ENCODE assay signal across 9 cellular contexts in the genomic region with DNA sequence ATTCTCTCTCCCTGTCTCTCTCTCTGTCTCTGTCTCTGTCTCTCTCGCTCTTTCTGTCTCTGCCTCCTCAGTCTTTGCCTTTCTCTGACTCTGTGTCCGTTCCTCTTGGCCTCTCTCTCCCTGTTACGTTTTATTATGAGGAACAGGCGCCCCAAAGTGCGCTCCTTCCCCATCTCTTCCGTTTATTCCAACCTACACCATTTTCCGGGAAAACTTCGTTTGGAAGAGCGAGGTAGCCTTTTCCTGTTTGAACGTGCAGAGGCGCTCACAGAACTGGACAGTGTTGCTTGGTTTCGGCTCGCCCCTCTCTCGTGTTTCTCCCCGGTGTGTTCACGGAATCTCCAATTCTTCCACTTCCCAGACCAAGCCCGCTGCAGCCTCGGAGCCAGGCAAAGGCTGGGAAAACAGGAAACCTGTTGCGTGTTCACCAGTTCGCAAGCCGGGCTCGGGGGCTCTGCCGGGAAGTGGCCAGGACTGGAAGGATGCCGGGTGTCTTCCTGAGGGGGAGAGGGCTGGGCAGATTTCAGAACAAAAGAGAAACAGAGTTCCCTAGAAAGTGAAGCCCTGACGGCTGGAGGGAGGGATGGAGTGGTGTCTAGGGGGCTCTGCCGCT. TPM values are rescaled to one million over a fixed set of nuclear protein-coding genes. Genes with fewer than 3 reads are reported as not detected.
DNase-seq lines count a peak whose midpoint lies in the region; ATAC-seq, FAIRE-seq and TF ChIP-seq lines count a peak whose summit lies in the region.
"Had no signal": no experiment of that assay in that cellular context is flagged by ENCODE, and none has a peak within 500 bp of the region (broad histone marks: within the 10 kb centered on the region; RNA-seq: fewer than 3 reads in every experiment).

No MANE protein-coding gene starts in this region.

- ATAC-seq in GM21526 (IDR thresholded peaks at IDR 0.05; ENCODE audit: low FRiP score, unreplicated experiment), result no peak

- H2AFZ ChIP-seq in OCI-LY7 (ENCODE audit: low read length) (no peak overlapping the region), endothelial cell of umbilical vein (ENCODE audit: low read depth, low read length) (peak overlapping the region; percentile 85)

- H3K9ac ChIP-seq in endothelial cell of umbilical vein (replicated peaks; ENCODE audit: extremely low read depth, insufficient read depth, low read length) (peak overlapping the region; percentile 84), mucosa of rectum (ENCODE audit: low read depth in 1 of 2, low read length in 2 of 2) (peak overlapping the region; percentile 34 to 64)

- H3K27ac ChIP-seq in OCI-LY7 (ENCODE audit: low read depth, low read length, poor library complexity, severe bottlenecking) (no peak overlapping the region), endothelial cell of umbilical vein (ENCODE audit: insufficient read depth, low read depth, low read length) (peak overlapping the region; percentile 87), mucosa of rectum (ENCODE audit: low read depth in 2 of 2, low read length in 2 of 2) (peak overlapping the region in 1 of 2 donors; percentile 60)
- H3K27ac ChIP-seq: 22Rv1 had no signal

- FAIRE-seq in endothelial cell of umbilical vein (lab: Jason Lieb, UNC), result peak; percentile 97

- intact Hi-C loops in OCI-LY7 (cut with micrococcal nuclease; ENCODE audit: unreplicated experiment) (no loop called here), endothelial cell of umbilical vein (cut with micrococcal nuclease) (loop anchor here (1.0 kb wide), 3 partner anchors 15 to 58 kb away; no protein-coding TSS in a partner anchor)

- dilution Hi-C loops in endothelial cell of umbilical vein (cut with MboI; ENCODE audit: extremely low pct_ligation_motif_present, low sequenced_read_pairs), result no loop called here

- no peaks in the 10 kb centered on the region for H3K36me3 ChIP-seq in OCI-LY7 (ENCODE audit: insufficient read depth, low read length)
- peaks cover 3% of the 10 kb centered on the region in 2 experiments for H3K36me3 ChIP-seq in endothelial cell of umbilical vein (ENCODE audit: control insufficient read depth in 2 of 2, extremely low read depth in 1 of 2, insufficient read depth in 2 of 2, low read length in 2 of 2)
- no peaks in the 10 kb centered on the region for H3K36me3 ChIP-seq in mucosa of rectum (ENCODE audit: control insufficient read depth in 2 of 2, insufficient read depth in 2 of 2, low read length in 2 of 2)

- BruUV-seq in OCI-LY7 (replicated peaks; lab: Mats Ljungman, UMichigan) (no TSS peak), endothelial cell of umbilical vein (replicated peaks; lab: Mats Ljungman, UMichigan) (TSS peak; percentile 69)

- no peaks in the 10 kb centered on the region for H3K27me3 ChIP-seq in endothelial cell of umbilical vein (ENCODE audit: control insufficient read depth in 2 of 2, insufficient read depth in 2 of 2, low read length in 2 of 2)
- peaks cover 14 to 18% of the 10 kb centered on the region in 2 donors for H3K27me3 ChIP-seq in mucosa of rectum (ENCODE audit: control insufficient read depth in 2 of 2, insufficient read depth in 2 of 2, low read length in 2 of 2)

- no peaks in the 10 kb centered on the region for H3K9me2 ChIP-seq in OCI-LY7 (ENCODE audit: insufficient read depth, low read length)

- H3K4me3 ChIP-seq in OCI-LY7 (ENCODE audit: low read depth, low read length, poor library complexity, severe bottlenecking) (no peak overlapping the region), endothelial cell of umbilical vein (replicated peaks in 1 of 3; ENCODE audit: insufficient read depth in 1 of 3, low read depth in 1 of 3, low read length in 3 of 3) (peak overlapping the region; percentile 80 to 93 (median 91)), mucosa of rectum (ENCODE audit: low read length in 2 of 2) (peak overlapping the region; percentile 65 to 78)

- no peak for TF ChIP-seq POLR2A in endothelial cell of umbilical vein (IDR thresholded peaks at IDR 0.05; ENCODE audit: low read depth, low read length)

- CTCF ChIA-PET in OCI-LY7 (lab: Charles Lee; ENCODE audit: unreplicated experiment), result no interaction called here
- CTCF ChIA-PET in endothelial cell of umbilical vein (lab: Charles Lee), result interaction anchor here (0.6 to 2.1 kb wide), 6 partner anchors 10 to 132 kb away, joined by 3 to 8 read pairs (median 4); no protein-coding TSS in a partner anchor

- DNase-seq in DMS 273 (lab: John Stamatoyannopoulos, UW; ENCODE audit: unreplicated experiment) (peak; percentile 33), DMS 273 treated with DMSO at 0.1 percent for 48 hours (lab: John Stamatoyannopoulos, UW) (no peak), OCI-LY7 (ENCODE audit: low spot score) (no peak), endothelial cell of umbilical vein (ENCODE audit: low read depth, low spot score) (peak; percentile 84), NOMO-1 (lab: John Stamatoyannopoulos, UW; ENCODE audit: unreplicated experiment in 2 of 2) (no peak)
- DNase-seq in stimulated activated naive CD4-positive, alpha-beta T cell treated with Interleukin-2 at 50 U/mL for 16 hours (lab: John Stamatoyannopoulos, UW), result no peak

- H3K4me1 ChIP-seq in OCI-LY7 (ENCODE audit: insufficient read depth, low read length, poor library complexity, severe bottlenecking), result no peaks in the 10 kb centered on the region
- peaks cover 18% of the 10 kb centered on the region for H3K4me1 ChIP-seq in endothelial cell of umbilical vein (ENCODE audit: control insufficient read depth, extremely low read depth, insufficient read depth, low read length)
- H3K4me1 ChIP-seq in mucosa of rectum (ENCODE audit: control insufficient read depth in 2 of 2, insufficient read depth in 2 of 2, low read length in 2 of 2), result peaks cover 8 to 13% of the 10 kb centered on the region in 2 donors

- TF ChIP-seq CTCF in OCI-LY7 (conservative IDR thresholded peaks at IDR 0.05; ENCODE audit: low read length) (no peak), endothelial cell of umbilical vein (IDR thresholded peaks at IDR 0.05; ENCODE audit: extremely low read depth in 1 of 2, insufficient read depth in 1 of 2, low read depth in 1 of 2, low read length in 2 of 2) (no peak)

- H3K79me2 ChIP-seq in OCI-LY7 (ENCODE audit: insufficient read depth, low read depth, low read length) (no peaks in the 10 kb centered on the region), endothelial cell of umbilical vein (ENCODE audit: control insufficient read depth, insufficient read depth, low read length) (peaks cover 27% of the 10 kb centered on the region)

- POLR2A ChIA-PET in OCI-LY7 (lab: Charles Lee), result no interaction called here
- POLR2A ChIA-PET in endothelial cell of umbilical vein (lab: Charles Lee), result no interaction called here

- no peaks in the 10 kb centered on the region for H3K9me1 ChIP-seq in endothelial cell of umbilical vein (replicated peaks; ENCODE audit: control insufficient read depth, extremely low read depth, insufficient read depth, low read length)

- H3K9me3 ChIP-seq in OCI-LY7 (ENCODE audit: low read length) (no peaks in the 10 kb centered on the region), endothelial cell of umbilical vein (replicated peaks; ENCODE audit: control insufficient read depth, insufficient read depth, low read length) (no peaks in the 10 kb centered on the region), mucosa of rectum (ENCODE audit: control insufficient read depth in 2 of 2, low read length in 2 of 2) (no peaks in the 10 kb centered on the region)

- H4K20me1 ChIP-seq in OCI-LY7 (ENCODE audit: insufficient read depth, low read length), result no peaks in the 10 kb centered on the region
- no peaks in the 10 kb centered on the region for H4K20me1 ChIP-seq in endothelial cell of umbilical vein (replicated peaks; ENCODE audit: control insufficient read depth, extremely low read depth, insufficient read depth, low read length)

- peak overlapping the region; percentile 55; the same call in 1 of the 2 replicates for H3K4me2 ChIP-seq in OCI-LY7 (ENCODE audit: low read length)
- peak overlapping the region; percentile 85 for H3K4me2 ChIP-seq in endothelial cell of umbilical vein (ENCODE audit: insufficient read depth, low read length)

TF ChIP-seq in endothelial cell of umbilical vein, 7 proteins besides CTCF, POLR2A, EP300 and RAD21:
- no peak for TF ChIP-seq GATA2 (IDR thresholded peaks at IDR 0.05; ENCODE audit: insufficient read depth, insufficient read length, low read depth, low read length)
- TF ChIP-seq, protein P1, sequence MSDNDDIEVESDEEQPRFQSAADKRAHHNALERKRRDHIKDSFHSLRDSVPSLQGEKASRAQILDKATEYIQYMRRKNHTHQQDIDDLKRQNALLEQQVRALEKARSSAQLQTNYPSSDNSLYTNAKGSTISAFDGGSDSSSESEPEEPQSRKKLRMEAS (IDR thresholded peaks at IDR 0.05; ENCODE audit: insufficient read depth, insufficient read length), result no peak
- TF ChIP-seq JUN (IDR thresholded peaks at IDR 0.05; ENCODE audit: borderline replicate concordance, insufficient read depth, insufficient read length, low read depth), result no peak
- TF ChIP-seq MYC (IDR thresholded peaks at IDR 0.05; ENCODE audit: low read depth, low read length), result no peak
- TF ChIP-seq FOS (IDR thresholded peaks at IDR 0.05; ENCODE audit: borderline replicate concordance, insufficient read depth, low read length), result no peak
- no peak for TF ChIP-seq POLR2AphosphoS5 (IDR thresholded peaks at IDR 0.05; ENCODE audit: insufficient read depth, low read depth, low read length)
- no peak for TF ChIP-seq EZH2 (IDR thresholded peaks at IDR 0.05; ENCODE audit: borderline replicate concordance, low read depth, low read length, severe bottlenecking)
TF ChIP-seq in endothelial cell of umbilical vein: peak in this region for 0.

RNA-seq across cellular contexts. Expression of a gene that starts 0.6 kb away (rescaled TPM):
- total RNA-seq in OCI-LY7 (2014; rRNA removed; shearing (Covaris generic)), result 2.6 and 2.7 TPM in 2 replicates
- total RNA-seq in OCI-LY7 (2022) (5.6 and 6.8 TPM in 2 replicates), endothelial cell of umbilical vein (85.0 and 105 TPM in 2 replicates)
- polyA plus RNA-seq in endothelial cell of umbilical vein, result 120 and 121 TPM in 2 replicates
- 73.9 and 74.0 TPM in 2 replicates for polyA plus RNA-seq in endothelial cell of umbilical vein (2011; cell fraction: cytosol; rRNA removed)
- polyA plus RNA-seq in endothelial cell of umbilical vein (2011; cell fraction: nucleus; rRNA removed), result 106 and 121 TPM in 2 replicates
- polyA plus RNA-seq in endothelial cell of umbilical vein (2012), result 59.6 and 70.0 TPM in 2 replicates
- 59.0 and 73.4 TPM in 2 replicates for polyA minus RNA-seq in endothelial cell of umbilical vein
- not detected for polyA minus RNA-seq in endothelial cell of umbilical vein (2011; cell fraction: cytosol; rRNA and poly(A)+ RNA removed)
- polyA minus RNA-seq in endothelial cell of umbilical vein (2011; cell fraction: nucleus; rRNA and poly(A)+ RNA removed), result 30.6 and 32.0 TPM in 2 replicates

Comparison
In these comparisons a context has a peak if more than half of its experiments do, and no peak if none do; other contexts are left out.
1. DNase-seq: peak in DMS 273 (single experiment) and endothelial cell of umbilical vein (single experiment); none in DMS 273 treated with DMSO at 0.1 percent for 48 hours (single experiment), OCI-LY7 (single experiment), NOMO-1 (0 of 2) and stimulated activated naive CD4-positive, alpha-beta T cell treated with Interleukin-2 at 50 U/mL for 16 hours (single experiment).
2. RNA of a gene that starts 0.6 kb away (total RNA-seq): 85.0 to 105 TPM in endothelial cell of umbilical vein; 2.6 to 6.8 TPM in OCI-LY7; every median in the first group is over 10 times any median in the second.